8 cellular contexts compared by ENCODE assay signal in genomic region chr13:78658630-78659449, GRCh38. TPM values are rescaled to one million over a fixed set of nuclear protein-coding genes. Genes with fewer than 3 reads are reported as not detected.
A peak's percentile ranks its signal among the peaks of the same experiment; 100 is the strongest.
DNase-seq lines count a peak whose midpoint lies in the region; ATAC-seq, FAIRE-seq and TF ChIP-seq lines count a peak whose summit lies in the region.

Gene OBI1 (minus strand): TSS chr13:78659155. CDS start chr13:78659120, 35 bp downstream.

- FAIRE-seq in bronchial epithelial cell (lab: Jason Lieb, UNC), result no peak
- FAIRE-seq in small intestine (lab: Jason Lieb, UNC), result no peak

- H3K36me3 ChIP-seq in ACC112 (ENCODE audit: insufficient read depth, low read length) (no peaks in the 10 kb centered on the region), WERI-Rb-1 (no peaks in the 10 kb centered on the region), bronchial epithelial cell (ENCODE audit: control insufficient read depth, insufficient read depth, low read length) (no peaks in the 10 kb centered on the region), small intestine (ENCODE audit: control insufficient read depth in 2 of 2, insufficient read depth in 2 of 2, low read length in 2 of 2) (no peaks in the 10 kb centered on the region)

- TF ChIP-seq CTCF in WERI-Rb-1 (IDR thresholded peaks at IDR 0.05; ENCODE audit: low read depth, low read length), result no peak
- no peak for TF ChIP-seq CTCF in bronchial epithelial cell (IDR thresholded peaks at IDR 0.05; ENCODE audit: insufficient read depth, low read length, severe bottlenecking)

- H3K4me1 ChIP-seq in ACC112 (ENCODE audit: control insufficient read depth, insufficient read depth, low read length, unreplicated experiment) (peaks cover 8% of the 10 kb centered on the region), small intestine (ENCODE audit: control insufficient read depth in 2 of 2, insufficient read depth in 1 of 2, low read depth in 1 of 2, low read length in 1 of 2) (peaks cover 4 to 6% of the 10 kb centered on the region in 2 donors)

- H3K9me3 ChIP-seq in WERI-Rb-1 (ENCODE audit: severe bottlenecking) (no peaks in the 10 kb centered on the region), small intestine (ENCODE audit: control insufficient read depth, low read depth) (no peaks in the 10 kb centered on the region)

- DNase-seq in NCI-H2171 (lab: John Stamatoyannopoulos, UW), result peak; percentile 92
- peak; percentile 79 for DNase-seq in WERI-Rb-1
- DNase-seq in bronchial epithelial cell (ENCODE audit: low read depth), result peak; percentile 73
- peak; percentile 82 for DNase-seq in iPS-NIHi7 (ENCODE audit: extremely low spot score)
- DNase-seq in small intestine, result peak; percentile 88

- WGBS in small intestine, 3 donors, result 0 to 1% (median 1%) methylated on average over 66 to 67 of the region's 67 CpGs

- H3K27me3 ChIP-seq in ACC112 (ENCODE audit: insufficient read depth, low read length), result no peaks in the 10 kb centered on the region
- H3K27me3 ChIP-seq in WERI-Rb-1 (ENCODE audit: insufficient read depth, low read depth, severe bottlenecking), result no peaks in the 10 kb centered on the region
- no peaks in the 10 kb centered on the region for H3K27me3 ChIP-seq in bronchial epithelial cell (ENCODE audit: control insufficient read depth, insufficient read depth, low read length)
- no peaks in the 10 kb centered on the region for H3K27me3 ChIP-seq in small intestine (ENCODE audit: control insufficient read depth in 2 of 2, insufficient read depth in 2 of 2, low read length in 2 of 2)

- H3K79me2 ChIP-seq in ACC112 (ENCODE audit: control insufficient read depth, insufficient read depth, low read length, unreplicated experiment), result peaks cover 47% of the 10 kb centered on the region

- H2AFZ ChIP-seq in ACC112 (ENCODE audit: low read length, unreplicated experiment), result peak within 1 kb of the TSS; percentile 92

- H3K4me3 ChIP-seq in ACC112 (ENCODE audit: low read depth, low read length), result peak within 1 kb of the TSS; percentile 98
- peak within 1 kb of the TSS; percentile 89 for H3K4me3 ChIP-seq in WERI-Rb-1 (ENCODE audit: low read depth, low read length)
- peak within 1 kb of the TSS; percentile 95 for H3K4me3 ChIP-seq in bronchial epithelial cell (ENCODE audit: low read depth, low read length)
- H3K4me3 ChIP-seq in small intestine (ENCODE audit: low read depth in 1 of 2, low read length in 2 of 2), result peak within 1 kb of the TSS; percentile 84 to 89

- H3K27ac ChIP-seq in ACC112 (ENCODE audit: low read depth, low read length), result peak within 1 kb of the TSS; percentile 69; the same call in 1 of the 2 replicates
- peak within 1 kb of the TSS; percentile 91 for H3K27ac ChIP-seq in WERI-Rb-1
- H3K27ac ChIP-seq in small intestine (ENCODE audit: low read depth in 1 of 2, low read length in 1 of 2), result peak within 1 kb of the TSS; percentile 75 to 76

- ATAC-seq in GM18868 (IDR thresholded peaks at IDR 0.05; ENCODE audit: unreplicated experiment) (peak; percentile 81), HG03103 (IDR thresholded peaks at IDR 0.05; ENCODE audit: low read depth, unreplicated experiment) (peak; percentile 62)

RNA-seq across cellular contexts. Expression of gene OBI1, which starts in this region (rescaled TPM):
- total RNA-seq in bronchial epithelial cell, result 16.4 and 16.6 TPM in 2 replicates
- polyA plus RNA-seq in small intestine, result 1 to 10 TPM; 2.2 to 5.5 (median 2.5) TPM

Comparison
In these comparisons a context has a peak if more than half of its experiments do, and no peak if none do; other contexts are left out.
1. Peak in every context shown above with its lines: DNase-seq, ATAC-seq, H3K4me3 ChIP-seq and H3K27ac ChIP-seq.